In genomic region chr1:12514597-12514996, GRCh38 we compare ENCODE assay signal across 17 cellular contexts.
"Had no signal": no experiment of that assay in that cellular context is flagged by ENCODE, and none has a peak within 500 bp of the region (broad histone marks: within the 10 kb centered on the region; RNA-seq: fewer than 3 reads in every experiment).

No MANE protein-coding gene starts in this region.

- H3K27ac ChIP-seq: ascending aorta, epithelial cell of prostate, lower lobe of right lung, suprapubic skin had no signal

- H3K27me3 ChIP-seq: ascending aorta, suprapubic skin had no signal

- H3K9me3 Mint-ChIP-seq: immature natural killer cell; T-helper 1 cell treated with Interleukin-12 subunit alpha and Interleukin-12 subunit beta and Interleukin-4 antibody, amounts not matched to agents 30 μg/mL and 1 μg/mL, for 36 hours; type B pancreatic cell; WTC11 had no signal

- ATAC-seq: lower lobe of right lung, WTC11 had no signal

- DNase-seq: activated CD4-positive, alpha-beta T cell treated with anti-CD3 and anti-CD28 coated beads for 48 hours; activated effector memory CD4-positive, alpha-beta T cell treated with anti-CD3 and anti-CD28 coated beads, Interleukin-2, amount 50 U/mL, for 16 hours; foreskin melanocyte; head of caudate nucleus; immature natural killer cell; lower lobe of right lung; nucleus accumbens; small intestine; stimulated activated CD4-positive, alpha-beta T cell treated with anti-CD3 and anti-CD28 coated beads, Interleukin-4, amount 100 ng/mL, for 4 hours; stimulated activated CD8-positive, alpha-beta memory T cell treated with anti-CD3 and anti-CD28 coated beads, Interleukin-4, amount 100 ng/mL, for 48 hours; stimulated activated naive CD4-positive, alpha-beta T cell treated with Interleukin-2 at 50 U/mL for 16 hours had no signal

- H3K36me3 ChIP-seq: ascending aorta had no signal

- H3K9me3 ChIP-seq: ascending aorta, lower lobe of right lung, suprapubic skin had no signal

- H3K36me3 Mint-ChIP-seq: WTC11 had no signal

- H3K27ac Mint-ChIP-seq: T-helper 1 cell treated with Interleukin-12 subunit alpha and Interleukin-12 subunit beta and Interleukin-4 antibody, amounts not matched to agents 30 μg/mL and 1 μg/mL, for 36 hours; type B pancreatic cell; WTC11 had no signal

- H3K4me3 ChIP-seq: ascending aorta, lower lobe of right lung, suprapubic skin had no signal

- H3K4me3 Mint-ChIP-seq: immature natural killer cell; T-helper 1 cell treated with Interleukin-12 subunit alpha and Interleukin-12 subunit beta and Interleukin-4 antibody, amounts not matched to agents 30 μg/mL and 1 μg/mL, for 36 hours; type B pancreatic cell; WTC11 had no signal

- H3K27me3 Mint-ChIP-seq: type B pancreatic cell had no signal
